ENCODE assay signal across 17 cellular contexts in genomic region chr1:223403184-223403815, GRCh38. TPM values are rescaled to one million over a fixed set of nuclear protein-coding genes. Genes with fewer than 3 reads are reported as not detected.
DNase-seq lines count a peak whose midpoint lies in the region; TF ChIP-seq lines count a peak whose summit lies in the region.
"Had no signal": no experiment of that assay in that cellular context is flagged by ENCODE, and none has a peak within 500 bp of the region (broad histone marks: within the 10 kb centered on the region; RNA-seq: fewer than 3 reads in every experiment).

No MANE protein-coding gene starts in this region.

- no peak for TF ChIP-seq CTCF in ovary (IDR thresholded peaks at IDR 0.05)

- no peaks in the 10 kb centered on the region for H3K4me1 ChIP-seq in ovary (ENCODE audit: insufficient read depth)
- H3K4me1 ChIP-seq: BLaER1 had no signal

- intact Hi-C loops in ovary (cut with DNase I) = no loop called here

- no peaks in the 10 kb centered on the region for H3K27me3 ChIP-seq in ovary
- H3K27me3 ChIP-seq: BLaER1 had no signal

- WGBS in ovary, 3 donors = 59 to 61% (median 59%) methylated on average over 3 of the region's 3 CpGs

- TF ChIP-seq EP300 in ovary (IDR thresholded peaks at IDR 0.05) = no peak

- DNase-seq in A172 (ENCODE audit: low spot score) = peak; percentile 22
- DNase-seq in COR-L47 (lab: John Stamatoyannopoulos, UW) = peak; percentile 70
- DNase-seq in NCI-H345 (lab: John Stamatoyannopoulos, UW) = peak; percentile 30
- peak; percentile 8 for DNase-seq in dermis blood vessel endothelial cell
- DNase-seq in GM03348 (ENCODE audit: low spot score) = no peak
- no peak for DNase-seq in ovary
- DNase-seq in HPDE6-E6E7 (ENCODE audit: extremely low spot score) = no peak
- DNase-seq in mesenteric fat pad (ENCODE audit: low spot score) = no peak
- DNase-seq: H9; KG1; left ventricle myocardium superior; naive B cell; stimulated activated CD4-positive, alpha-beta T cell treated with anti-CD3 and anti-CD28 coated beads, Interleukin-15, amount 100 ng/mL, for 24 hours had no signal

- H3K9me3 ChIP-seq in ovary = peaks cover 0 to 3% of the 10 kb centered on the region in 2 donors
- H3K9me3 ChIP-seq: BLaER1 had no signal

- no peaks in the 10 kb centered on the region for H3K36me3 ChIP-seq in ovary
- H3K36me3 ChIP-seq: BLaER1 had no signal

- H3K4me3 ChIP-seq in ovary = no peak overlapping the region
- H3K4me3 ChIP-seq: BLaER1, GM12878 had no signal

- no peak overlapping the region for H3K27ac ChIP-seq in ovary
- H3K27ac ChIP-seq: BLaER1 had no signal

- TF ChIP-seq POLR2A in ovary (IDR thresholded peaks at IDR 0.05) = no peak

RNA-seq across cellular contexts. Expression of gene CCDC185, which starts 10.1 kb away (rescaled TPM):
- total RNA-seq in A172 (2014; rRNA removed; shearing (Covaris generic)) = not detected in 2 replicates
- total RNA-seq in dermis blood vessel endothelial cell (0.17 TPM in 1 of 2 replicates, not detected in the other), ovary (not detected), mesenteric fat pad (not detected)
- not detected for polyA plus RNA-seq in ovary
- total RNA-seq: GM12878, H9, left ventricle myocardium superior, posterior vena cava, subcutaneous adipose tissue had no signal
- polyA plus RNA-seq: GM12878 had no signal

RNA-seq across cellular contexts. Expression of gene SUSD4, which starts 39.3 kb away (rescaled TPM):
- total RNA-seq in A172 (2014; rRNA removed; shearing (Covaris generic)) = 0.05 TPM in 1 of 2 replicates, not detected in the other
- total RNA-seq in dermis blood vessel endothelial cell (0.05 and 0.17 TPM in 2 replicates), ovary (10 to 100 TPM; 30.6 to 80.5 (median 36.6) TPM), mesenteric fat pad (not detected)
- polyA plus RNA-seq in ovary = 10 to 100 TPM; 23.0 to 70.1 TPM

Comparison
In these comparisons a context has a peak if more than half of its experiments do, and no peak if none do; other contexts are left out.
1. DNase-seq: peak in A172 (single experiment), COR-L47 (single experiment), NCI-H345 (single experiment) and dermis blood vessel endothelial cell (single experiment); none in GM03348 (single experiment), ovary (0 of 5), HPDE6-E6E7 (single experiment) and mesenteric fat pad (single experiment).
2. RNA of gene SUSD4, which starts 39.3 kb away (total RNA-seq): 30.6 to 80.5 TPM in ovary; 0.05 to 0.17 TPM in dermis blood vessel endothelial cell, 0.05 TPM in A172 and not detected in mesenteric fat pad (single experiment); every median in the first group is over 10 times any median in the second.